In genomic region chr17:29116652-29117439, GRCh38 we compare ENCODE assay signal across 8 cellular contexts.
DNase-seq lines count a peak whose midpoint lies in the region; ATAC-seq, FAIRE-seq and TF ChIP-seq lines count a peak whose summit lies in the region.

No MANE protein-coding gene starts in this region.

- H3K9me3 Mint-ChIP-seq in CD4-positive, alpha-beta T cell = no peaks in the 10 kb centered on the region
- H3K9me3 Mint-ChIP-seq in nephron progenitor cell = no peaks in the 10 kb centered on the region

- peaks cover 57% of the 10 kb centered on the region for H3K36me3 Mint-ChIP-seq in CD4-positive, alpha-beta T cell (ENCODE audit: low read depth)
- peaks cover 7% of the 10 kb centered on the region for H3K36me3 Mint-ChIP-seq in nephron progenitor cell (ENCODE audit: low read depth)

- CTCF ChIA-PET in CD4-positive, alpha-beta T cell (lab: Charles Lee) = interaction anchor here (0.5 to 3.0 kb wide), 25 partner anchors 8 to 540 kb away, joined by 3 to 36 read pairs (median 5); partner anchors contain the start of genes MYO18A and NUFIP2

- POLR2A ChIA-PET in CD4-positive, alpha-beta T cell (lab: Charles Lee) = interaction anchor here (0.8 to 2.1 kb wide), 5 partner anchors 23 to 470 kb away, joined by 3 to 15 read pairs (median 5); partner anchors contain the start of gene NEK8

- peaks cover 5% of the 10 kb centered on the region for H3K4me1 Mint-ChIP-seq in CD4-positive, alpha-beta T cell (ENCODE audit: low read depth)
- peaks cover 19% of the 10 kb centered on the region for H3K4me1 Mint-ChIP-seq in nephron progenitor cell

- no peak for FAIRE-seq in RCC 7860 (lab: Jason Lieb, UNC)

- no peaks in the 10 kb centered on the region for H3K27me3 ChIP-seq in CD4-positive, alpha-beta T cell (ENCODE audit: control insufficient read depth, insufficient read depth, low read length)

- DNase-seq in CD4-positive, alpha-beta T cell = peak; percentile 70 to 85 (median 74)
- DNase-seq in HPDE6-E6E7 (ENCODE audit: extremely low spot score) (peak; percentile 47), RCC 7860 (ENCODE audit: low spot score) (peak; percentile 21), activated T-helper 1 cell treated with Interleukin-2 at 50 U/mL for 16 hours (ENCODE audit: low read depth) (peak; percentile 56), fibroblast of peridontal ligament (ENCODE audit: extremely low read depth) (peak; percentile 59), nephron progenitor cell (peak; percentile 88), substantia nigra (lab: John Stamatoyannopoulos, UW) (peak in 47 of 49 donors; percentile 24 to 89 (median 64))

- no peak overlapping the region for H3K27ac Mint-ChIP-seq in CD4-positive, alpha-beta T cell
- no peak overlapping the region for H3K27ac Mint-ChIP-seq in nephron progenitor cell

- H3K4me3 Mint-ChIP-seq in CD4-positive, alpha-beta T cell = no peak overlapping the region
- H3K4me3 Mint-ChIP-seq in nephron progenitor cell = no peak overlapping the region

- H3K27me3 Mint-ChIP-seq in CD4-positive, alpha-beta T cell = no peaks in the 10 kb centered on the region
- no peaks in the 10 kb centered on the region for H3K27me3 Mint-ChIP-seq in nephron progenitor cell (ENCODE audit: low read depth, poor library complexity)

- peak; percentile 91 for ATAC-seq in CD4-positive, alpha-beta T cell (ENCODE audit: poor library complexity)
- ATAC-seq in HG03095 (IDR thresholded peaks at IDR 0.05; ENCODE audit: unreplicated experiment) = no peak

- no peaks in the 10 kb centered on the region for H3K9me3 ChIP-seq in CD4-positive, alpha-beta T cell (ENCODE audit: control insufficient read depth, low read length)

- intact Hi-C loops in CD4-positive, alpha-beta T cell (cut with DNase I, micrococcal nuclease) = loop anchor here (1.0 to 10.0 kb wide), 6 partner anchors 152 to 471 kb away; partner anchors contain the start of genes BLTP2 (in 1 of the 2), NEK8 (in 1 of the 2) and TLCD1 (in 1 of the 2)

- peak; percentile 98 for TF ChIP-seq CTCF in CD4-positive, alpha-beta T cell (IDR thresholded peaks at IDR 0.05)
- peak; percentile 94 for TF ChIP-seq CTCF in nephron progenitor cell (IDR thresholded peaks at IDR 0.05)

- no peak overlapping the region for H3K27ac ChIP-seq in CD4-positive, alpha-beta T cell (ENCODE audit: low read depth, low read length)
- peak overlapping the region; percentile 79 for H3K27ac ChIP-seq in substantia nigra (ENCODE audit: low read depth, low read length, poor library complexity, severe bottlenecking)

Comparison
In these comparisons a context has a peak if more than half of its experiments do, and no peak if none do; other contexts are left out.
1. DNase-seq: peak in every context shown above with its lines; median percentile 88 in nephron progenitor cell; 74 in CD4-positive, alpha-beta T cell; 64 in substantia nigra; 59 in fibroblast of peridontal ligament; 56 in activated T-helper 1 cell treated with Interleukin-2 at 50 U/mL for 16 hours; 47 in HPDE6-E6E7; 21 in RCC 7860.